Comparison of ENCODE assay signal across 23 cellular contexts in the genomic region with DNA sequence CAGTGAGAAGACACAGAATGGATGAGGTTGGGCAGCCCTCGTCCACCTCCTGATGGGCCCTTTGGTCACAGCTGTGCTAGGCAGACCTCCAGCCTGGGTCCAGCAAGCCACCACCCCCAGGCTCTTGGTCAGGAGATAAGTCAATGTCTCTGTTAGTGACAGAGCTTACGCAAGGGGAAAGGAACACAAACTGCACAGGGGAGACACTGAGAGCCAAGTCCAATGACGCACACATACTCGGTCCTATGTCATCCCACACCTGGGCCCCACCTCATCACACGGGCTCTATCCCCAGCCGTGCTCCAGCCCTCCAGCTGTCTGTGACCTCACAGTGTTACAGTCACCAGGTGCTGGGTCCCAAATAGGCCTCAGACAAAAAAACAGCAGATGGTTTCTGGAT.
"Had no signal": no experiment of that assay in that cellular context is flagged by ENCODE, and none has a peak within 500 bp of the region (broad histone marks: within the 10 kb centered on the region; RNA-seq: fewer than 3 reads in every experiment).

No MANE protein-coding gene starts in this region.

- H3K27ac Mint-ChIP-seq: activated CD8-positive, alpha-beta memory T cell treated with anti-CD3 and anti-CD28 coated beads, Interleukin-2, amount 10 ng/mL, durations not matched to agents 7 days and 5 days; stimulated activated naive CD8-positive, alpha-beta T cell treated with anti-CD3 and anti-CD28 coated beads, Interleukin-15, Interleukin-2, amounts not matched to agents 100 ng/mL and 50 ng/mL, for 24 hours; type B pancreatic cell had no signal

- ATAC-seq: activated CD8-positive, alpha-beta memory T cell treated with anti-CD3 and anti-CD28 coated beads, Interleukin-2, amount 10 ng/mL, durations not matched to agents 7 days and 5 days; left cardiac atrium had no signal

- H3K27me3 Mint-ChIP-seq: activated CD8-positive, alpha-beta memory T cell treated with anti-CD3 and anti-CD28 coated beads, Interleukin-2, amount 10 ng/mL, durations not matched to agents 7 days and 5 days; naive B cell; stimulated activated naive CD8-positive, alpha-beta T cell treated with anti-CD3 and anti-CD28 coated beads, Interleukin-15, Interleukin-2, amounts not matched to agents 100 ng/mL and 50 ng/mL, for 24 hours; type B pancreatic cell had no signal

- H3K4me3 ChIP-seq: adrenal gland, coronary artery, right atrium auricular region, suprapubic skin had no signal

- H3K4me1 ChIP-seq: adrenal gland, right atrium auricular region had no signal

- H3K9me3 ChIP-seq: adrenal gland, neutrophil, right atrium auricular region, suprapubic skin had no signal

- H3K4me3 Mint-ChIP-seq: activated CD8-positive, alpha-beta memory T cell treated with anti-CD3 and anti-CD28 coated beads, Interleukin-2, amount 10 ng/mL, durations not matched to agents 7 days and 5 days; naive B cell; stimulated activated naive CD8-positive, alpha-beta T cell treated with anti-CD3 and anti-CD28 coated beads, Interleukin-15, Interleukin-2, amounts not matched to agents 100 ng/mL and 50 ng/mL, for 24 hours; type B pancreatic cell had no signal

- H3K9me3 Mint-ChIP-seq: stimulated activated naive CD8-positive, alpha-beta T cell treated with anti-CD3 and anti-CD28 coated beads, Interleukin-15, Interleukin-2, amounts not matched to agents 100 ng/mL and 50 ng/mL, for 24 hours; type B pancreatic cell had no signal

- DNase-seq: activated CD4-positive, alpha-beta T cell treated with anti-CD3 and anti-CD28 coated beads, Interleukin-2, amount 50 U/mL, for 4 hours; activated CD4-positive, CD25-positive, alpha-beta regulatory T cell treated with anti-CD3 and anti-CD28 coated beads, Interleukin-2, amount 50 U/mL, for 72 hours; activated CD8-positive, alpha-beta memory T cell treated with anti-CD3 and anti-CD28 coated beads, Interleukin-2, amount 10 ng/mL, durations not matched to agents 7 days and 5 days; activated naive CD4-positive, alpha-beta T cell treated with anti-CD3 and anti-CD28 coated beads, Interleukin-2, amount 50 U/mL, for 16 hours; activated T-cell treated with anti-CD3 and anti-CD28 coated beads, Interleukin-2, amount 50 U/mL, for 1 hour; caudate nucleus; effector CD4-positive, alpha-beta T cell; foreskin melanocyte; head of caudate nucleus; left cardiac atrium; mammary epithelial cell; naive B cell; small intestine; stimulated activated CD4-positive, alpha-beta T cell treated with anti-CD3 and anti-CD28 coated beads, Interleukin-4, amount 100 ng/mL, for 4 hours; stimulated activated CD8-positive, alpha-beta memory T cell treated with anti-CD3 and anti-CD28 coated beads, Interleukin-4, amount 100 ng/mL, for 48 hours; T-helper 9 cell had no signal

- H3K36me3 Mint-ChIP-seq: activated CD8-positive, alpha-beta memory T cell treated with anti-CD3 and anti-CD28 coated beads, Interleukin-2, amount 10 ng/mL, durations not matched to agents 7 days and 5 days; type B pancreatic cell had no signal

- H3K36me3 ChIP-seq: neutrophil had no signal

- H3K27me3 ChIP-seq: adrenal gland, neutrophil, right atrium auricular region, suprapubic skin had no signal

- H3K27ac ChIP-seq: adrenal gland, coronary artery, neutrophil, right atrium auricular region, suprapubic skin had no signal
